8 cellular contexts compared by ENCODE assay signal in genomic region chr6:70411948-70412796, GRCh38. TPM values are rescaled to one million over a fixed set of nuclear protein-coding genes. Genes with fewer than 3 reads are reported as not detected.
A peak's percentile ranks its signal among the peaks of the same experiment; 100 is the strongest.
DNase-seq lines count a peak whose midpoint lies in the region; ATAC-seq and TF ChIP-seq lines count a peak whose summit lies in the region.

No MANE protein-coding gene starts in this region.

- H3K4me3 Mint-ChIP-seq in activated CD8-positive, alpha-beta T cell treated with anti-CD3 and anti-CD28 coated beads for 36 hours = peak overlapping the region; percentile 82
- peak overlapping the region; percentile 86 for H3K4me3 Mint-ChIP-seq in stimulated activated memory B cell treated with anti-CD40 and anti-IgM and Interleukin-4, amounts not matched to agents 10 μg/mL and 1 μg/mL and 100 μg/mL, for 72 hours

- H3K36me3 Mint-ChIP-seq in activated CD8-positive, alpha-beta T cell treated with anti-CD3 and anti-CD28 coated beads for 36 hours (ENCODE audit: low read depth) = peaks cover 4% of the 10 kb centered on the region
- no peaks in the 10 kb centered on the region for H3K36me3 Mint-ChIP-seq in stimulated activated memory B cell treated with anti-CD40 and anti-IgM and Interleukin-4, amounts not matched to agents 10 μg/mL and 1 μg/mL and 100 μg/mL, for 72 hours

- H3K4me1 ChIP-seq in iPS-15b (ENCODE audit: control insufficient read depth, insufficient read depth, low read length) = no peaks in the 10 kb centered on the region

- H3K9me3 ChIP-seq in iPS-15b (ENCODE audit: control insufficient read depth, insufficient read depth, low read length) = no peaks in the 10 kb centered on the region

- intact Hi-C loops in activated CD8-positive, alpha-beta T cell treated with anti-CD3 and anti-CD28 coated beads for 36 hours (cut with micrococcal nuclease) = no loop called here

- TF ChIP-seq CTCF in activated CD8-positive, alpha-beta T cell treated with anti-CD3 and anti-CD28 coated beads for 36 hours (IDR thresholded peaks at IDR 0.05) = no peak

- H3K9ac ChIP-seq in iPS-15b (ENCODE audit: low read depth, low read length) = peak overlapping the region; percentile 91

- DNase-seq in DMS53 (lab: John Stamatoyannopoulos, UW) = peak; percentile 22
- no peak for DNase-seq in DMS53 treated with DMSO at 0.1 percent for 48 hours (lab: John Stamatoyannopoulos, UW; ENCODE audit: unreplicated experiment)
- DNase-seq in activated CD8-positive, alpha-beta T cell treated with anti-CD3 and anti-CD28 coated beads for 36 hours = no peak
- no peak for DNase-seq in NCI-H345 (lab: John Stamatoyannopoulos, UW)

- no peak for ATAC-seq in activated CD8-positive, alpha-beta T cell treated with anti-CD3 and anti-CD28 coated beads for 36 hours
- no peak for ATAC-seq in stimulated activated memory B cell treated with anti-CD40 and anti-IgM and Interleukin-4, amounts not matched to agents 10 μg/mL and 1 μg/mL and 100 μg/mL, for 72 hours
- ATAC-seq in HG03175 (IDR thresholded peaks at IDR 0.05; ENCODE audit: unreplicated experiment) (no peak), GM19023 (IDR thresholded peaks at IDR 0.05; ENCODE audit: unreplicated experiment) (no peak)

- no peaks in the 10 kb centered on the region for H3K36me3 ChIP-seq in iPS-15b (ENCODE audit: control insufficient read depth, insufficient read depth, low read length)

- H3K27me3 ChIP-seq in iPS-15b (ENCODE audit: control insufficient read depth, insufficient read depth, low read length) = no peaks in the 10 kb centered on the region

- H3K27ac Mint-ChIP-seq in activated CD8-positive, alpha-beta T cell treated with anti-CD3 and anti-CD28 coated beads for 36 hours = peak overlapping the region; percentile 90
- peak overlapping the region; percentile 85 for H3K27ac Mint-ChIP-seq in stimulated activated memory B cell treated with anti-CD40 and anti-IgM and Interleukin-4, amounts not matched to agents 10 μg/mL and 1 μg/mL and 100 μg/mL, for 72 hours

- CTCF ChIA-PET in activated CD8-positive, alpha-beta T cell treated with anti-CD3 and anti-CD28 coated beads for 36 hours (lab: Charles Lee) = interaction anchor here (0.6 to 2.1 kb wide), 5 partner anchors 24 to 1865 kb away, joined by 3 to 5 read pairs (median 5); no protein-coding TSS in a partner anchor

- POLR2A ChIA-PET in activated CD8-positive, alpha-beta T cell treated with anti-CD3 and anti-CD28 coated beads for 36 hours (lab: Charles Lee) = interaction anchor here (0.6 to 1.4 kb wide), 5 partner anchors 13 to 876 kb away, joined by 3 to 5 read pairs (median 3); partner anchors contain the start of gene OGFRL1

- H3K9me3 Mint-ChIP-seq in activated CD8-positive, alpha-beta T cell treated with anti-CD3 and anti-CD28 coated beads for 36 hours = no peaks in the 10 kb centered on the region
- no peaks in the 10 kb centered on the region for H3K9me3 Mint-ChIP-seq in stimulated activated memory B cell treated with anti-CD40 and anti-IgM and Interleukin-4, amounts not matched to agents 10 μg/mL and 1 μg/mL and 100 μg/mL, for 72 hours

- H3K4me1 Mint-ChIP-seq in activated CD8-positive, alpha-beta T cell treated with anti-CD3 and anti-CD28 coated beads for 36 hours (ENCODE audit: low read depth) = peaks cover 30% of the 10 kb centered on the region
- peaks cover 27% of the 10 kb centered on the region for H3K4me1 Mint-ChIP-seq in stimulated activated memory B cell treated with anti-CD40 and anti-IgM and Interleukin-4, amounts not matched to agents 10 μg/mL and 1 μg/mL and 100 μg/mL, for 72 hours

- peaks cover 3% of the 10 kb centered on the region for H3K27me3 Mint-ChIP-seq in activated CD8-positive, alpha-beta T cell treated with anti-CD3 and anti-CD28 coated beads for 36 hours
- no peaks in the 10 kb centered on the region for H3K27me3 Mint-ChIP-seq in stimulated activated memory B cell treated with anti-CD40 and anti-IgM and Interleukin-4, amounts not matched to agents 10 μg/mL and 1 μg/mL and 100 μg/mL, for 72 hours

- H3K4me3 ChIP-seq in iPS-15b (ENCODE audit: low read depth, low read length) = peak overlapping the region; percentile 83

RNA-seq across cellular contexts. Expression of gene FAM135A, which starts 1.1 kb away (rescaled TPM):
- 1 to 10 TPM; 8.2 to 9.4 TPM for total RNA-seq in activated CD8-positive, alpha-beta T cell treated with anti-CD3 and anti-CD28 coated beads for 36 hours
